14 cellular contexts compared by ENCODE assay signal in the genomic region with DNA sequence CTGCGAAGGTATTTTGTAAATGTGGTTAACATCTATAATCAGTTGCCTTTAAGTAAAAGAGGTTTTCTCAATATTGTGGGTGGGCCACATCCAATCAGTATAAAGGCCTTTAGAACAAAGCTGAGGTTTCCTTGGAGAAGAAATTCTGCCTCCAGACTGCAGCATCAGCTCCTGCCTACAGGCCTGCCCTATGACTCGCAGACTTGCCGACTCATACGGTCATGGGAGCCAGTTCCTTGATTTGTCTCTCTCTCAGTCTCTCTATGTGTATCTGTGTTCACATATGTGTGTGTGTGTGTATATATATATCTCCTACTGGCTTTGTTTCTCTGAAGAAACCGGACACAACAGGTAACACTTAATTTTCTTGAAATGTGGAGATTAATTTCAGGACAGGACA. TPM values are rescaled to one million over a fixed set of nuclear protein-coding genes. Genes with fewer than 3 reads are reported as not detected.
A peak's percentile ranks its signal among the peaks of the same experiment; 100 is the strongest.
DNase-seq lines count a peak whose midpoint lies in the region; FAIRE-seq and TF ChIP-seq lines count a peak whose summit lies in the region.
"Had no signal": no experiment of that assay in that cellular context is flagged by ENCODE, and none has a peak within 500 bp of the region (broad histone marks: within the 10 kb centered on the region; RNA-seq: fewer than 3 reads in every experiment).

No MANE protein-coding gene starts in this region.

- no peaks in the 10 kb centered on the region for H3K9me2 ChIP-seq in hepatocyte (replicated peaks; ENCODE audit: insufficient read depth)

- dilution Hi-C loops in mammary epithelial cell (cut with HindIII; ENCODE audit: low sequenced_read_pairs) = no loop called here

- no peak for TF ChIP-seq CTCF in mammary epithelial cell (conservative IDR thresholded peaks at IDR 0.05 in 1 of 2, IDR thresholded peaks at IDR 0.05 in 1 of 2; ENCODE audit: extremely low read depth in 1 of 2, insufficient read depth in 1 of 2, low read depth in 1 of 2, low read length in 2 of 2)
- TF ChIP-seq CTCF in hepatocyte (IDR thresholded peaks at IDR 0.05; ENCODE audit: poor library complexity) = no peak

- H3K36me3 Mint-ChIP-seq in immature natural killer cell = peaks cover 19 to 42% (median 25%) of the 10 kb centered on the region in 3 donors

- no peaks in the 10 kb centered on the region for H3K9me3 Mint-ChIP-seq in immature natural killer cell

- H3K4me3 ChIP-seq in mammary epithelial cell (replicated peaks in 1 of 3; ENCODE audit: insufficient read depth in 1 of 3, low read depth in 2 of 3, low read length in 3 of 3) (no peak overlapping the region), hepatocyte (no peak overlapping the region)
- H3K4me3 ChIP-seq: dorsolateral prefrontal cortex, lower lobe of right lung, sigmoid colon, stomach had no signal

- peaks cover 4% of the 10 kb centered on the region for H3K36me3 ChIP-seq in mammary epithelial cell (ENCODE audit: insufficient read depth, low read length)
- no peaks in the 10 kb centered on the region for H3K36me3 ChIP-seq in hepatocyte (replicated peaks; ENCODE audit: insufficient read depth, low read depth)

- no TSS peak for BruUV-seq in mammary epithelial cell (replicated peaks; lab: Mats Ljungman, UMichigan)

- no peak for FAIRE-seq in HTR-8/SVneo (lab: Jason Lieb, UNC)

- DNase-seq in COLO668 (lab: John Stamatoyannopoulos, UW; ENCODE audit: unreplicated experiment) = peak; percentile 6
- DNase-seq in HTR-8/SVneo (ENCODE audit: insufficient read length, low spot score) = peak; percentile 13
- peak; percentile 76 for DNase-seq in mammary epithelial cell
- peak; percentile 66 for DNase-seq in kidney tubule cell (ENCODE audit: low spot score)
- DNase-seq in immature natural killer cell = no peak
- DNase-seq in epidermal melanocyte (ENCODE audit: insufficient read length, low spot score) = no peak
- no peak for DNase-seq in hepatocyte (ENCODE audit: low spot score)
- DNase-seq in retina = no peak
- DNase-seq: dorsolateral prefrontal cortex, lower lobe of right lung, MM.1S, RPMI8226, sigmoid colon, stomach had no signal

- H3K4me3 Mint-ChIP-seq in immature natural killer cell = no peak overlapping the region

- H3K27ac Mint-ChIP-seq in immature natural killer cell = no peak overlapping the region

- H3K9ac ChIP-seq in mammary epithelial cell (ENCODE audit: insufficient read depth, low read length) = no peak overlapping the region

- no peaks in the 10 kb centered on the region for H3K4me1 Mint-ChIP-seq in immature natural killer cell

- WGBS in mammary epithelial cell (ENCODE audit: low coverage, missing lambda C conversion rate) = 72% methylated on average over 5 of the region's 5 CpGs
- 94% methylated on average over 5 of the region's 5 CpGs for WGBS in hepatocyte (ENCODE audit: low lambda C conversion rate, missing lambda C conversion rate)

- H2AFZ ChIP-seq in mammary epithelial cell (ENCODE audit: low read depth, low read length) (no peak overlapping the region), hepatocyte (no peak overlapping the region)

- H3K27ac ChIP-seq in mammary epithelial cell (ENCODE audit: insufficient read depth, low read depth, low read length) (no peak overlapping the region), hepatocyte (no peak overlapping the region)
- H3K27ac ChIP-seq: lower lobe of right lung had no signal

- no peaks in the 10 kb centered on the region for H3K4me1 ChIP-seq in mammary epithelial cell (ENCODE audit: insufficient read depth, low read length)
- H3K4me1 ChIP-seq in hepatocyte (ENCODE audit: insufficient read depth) = no peaks in the 10 kb centered on the region
- H3K4me1 ChIP-seq: lower lobe of right lung, sigmoid colon, stomach had no signal

- H3K27me3 ChIP-seq in mammary epithelial cell (ENCODE audit: insufficient read depth, low read length) (no peaks in the 10 kb centered on the region), hepatocyte (no peaks in the 10 kb centered on the region)
- H3K27me3 ChIP-seq: dorsolateral prefrontal cortex, sigmoid colon, stomach had no signal

- intact Hi-C loops in mammary epithelial cell (cut with micrococcal nuclease) = no loop called here

- H3K27me3 Mint-ChIP-seq in immature natural killer cell (ENCODE audit: low read depth in 3 of 3) = no peaks in the 10 kb centered on the region

- H4K20me1 ChIP-seq in mammary epithelial cell (ENCODE audit: insufficient read depth, low read length) (no peaks in the 10 kb centered on the region), hepatocyte (ENCODE audit: insufficient read depth, poor library complexity, severe bottlenecking) (no peaks in the 10 kb centered on the region)

- in situ Hi-C loops in mammary epithelial cell (cut with MboI; ENCODE audit: low sequenced_read_pairs in 2 of 2) = no loop called here

- H3K9me3 ChIP-seq in mammary epithelial cell (replicated peaks; ENCODE audit: insufficient read depth, low read length) (no peaks in the 10 kb centered on the region), hepatocyte (ENCODE audit: low read depth) (no peaks in the 10 kb centered on the region)
- H3K9me3 ChIP-seq: lower lobe of right lung, sigmoid colon, stomach had no signal

- H3K4me2 ChIP-seq in mammary epithelial cell (ENCODE audit: insufficient read depth, low read depth, low read length) = no peak overlapping the region
- H3K4me2 ChIP-seq in hepatocyte = no peak overlapping the region

- no peaks in the 10 kb centered on the region for H3K79me2 ChIP-seq in mammary epithelial cell (ENCODE audit: insufficient read depth, low read length)
- no peaks in the 10 kb centered on the region for H3K79me2 ChIP-seq in hepatocyte

- CTCF ChIA-PET in mammary epithelial cell (lab: Charles Lee; ENCODE audit: low non-redundant PET) = no interaction called here

RNA-seq across cellular contexts. Expression of gene SLC36A1, which starts 45.3 kb away (rescaled TPM):
- total RNA-seq in mammary epithelial cell (10 to 100 TPM in 1 of 2 donors, 1 to 10 TPM in 1; 9.7 to 11.0 TPM), hepatocyte (18.2 and 19.5 TPM in 2 replicates)
- polyA plus RNA-seq in mammary epithelial cell (11.7 TPM), immature natural killer cell (1 to 10 TPM in 2 of 3 donors, under 1 TPM in 1; 0.51 to 2.8 (median 1.4) TPM), hepatocyte (10.9 and 13.5 TPM in 2 replicates)
- polyA minus RNA-seq in mammary epithelial cell = 41.5 TPM

Comparison
In these comparisons a context has a peak if more than half of its experiments do, and no peak if none do; other contexts are left out.
1. DNase-seq: peak in COLO668 (single experiment), HTR-8/SVneo (single experiment), mammary epithelial cell (single experiment) and kidney tubule cell (single experiment); none in immature natural killer cell (0 of 3), epidermal melanocyte (single experiment), hepatocyte (single experiment) and retina (single experiment).